7 cellular contexts compared by ENCODE assay signal in the genomic region with DNA sequence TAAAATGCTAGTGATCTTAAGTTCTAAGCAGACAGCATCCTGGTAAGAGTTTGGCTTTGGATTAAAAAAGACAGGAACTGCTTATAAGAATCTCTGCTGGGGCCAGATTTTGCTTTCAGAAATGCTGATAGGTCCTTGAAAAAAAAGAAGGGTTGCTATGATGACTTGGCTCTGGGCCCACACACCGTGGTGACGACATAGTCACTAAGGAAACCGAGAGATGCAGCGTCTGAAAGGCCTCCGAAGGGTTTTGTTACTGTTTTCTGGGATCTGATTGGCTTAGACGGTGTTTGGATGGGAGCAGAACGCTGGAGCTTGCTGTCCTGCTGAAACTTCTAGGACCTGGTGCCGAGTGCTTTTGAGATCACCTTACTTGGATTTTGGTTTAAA. TPM values are rescaled to one million over a fixed set of nuclear protein-coding genes. Genes with fewer than 3 reads are reported as not detected.
DNase-seq lines count a peak whose midpoint lies in the region; ATAC-seq and TF ChIP-seq lines count a peak whose summit lies in the region.

No MANE protein-coding gene starts in this region.

- TF ChIP-seq CTCF in KMS-11 (conservative IDR thresholded peaks at IDR 0.05; ENCODE audit: low read depth, low read length) (no peak), ascending aorta (IDR thresholded peaks at IDR 0.05) (no peak)

- no peaks in the 10 kb centered on the region for H4K20me1 ChIP-seq in KMS-11 (ENCODE audit: insufficient read depth)

- H3K27me3 Mint-ChIP-seq in T-helper 1 cell treated with Interleukin-12 subunit alpha and Interleukin-12 subunit beta and Interleukin-4 antibody, amounts not matched to agents 30 μg/mL and 1 μg/mL, for 36 hours (ENCODE audit: low read depth) = no peaks in the 10 kb centered on the region

- H3K36me3 ChIP-seq in KMS-11 (ENCODE audit: insufficient read depth) (no peaks in the 10 kb centered on the region), ascending aorta (peaks cover 4 to 9% of the 10 kb centered on the region in 2 donors), skeletal muscle tissue (ENCODE audit: control insufficient read depth in 3 of 3, insufficient read depth in 3 of 3, low read length in 3 of 3) (peaks cover 5 to 10% (median 10%) of the 10 kb centered on the region in 3 donors)

- H3K4me1 ChIP-seq in KMS-11 (ENCODE audit: low read depth, poor library complexity, severe bottlenecking) (peaks cover 75% of the 10 kb centered on the region), ascending aorta (peaks cover 11 to 50% of the 10 kb centered on the region in 2 donors), skeletal muscle tissue (ENCODE audit: control insufficient read depth in 3 of 3, insufficient read depth in 3 of 3, low read length in 3 of 3) (peaks cover 45 to 50% (median 48%) of the 10 kb centered on the region in 3 donors)

- H3K9me3 ChIP-seq in ascending aorta (no peaks in the 10 kb centered on the region), skeletal muscle tissue (ENCODE audit: control insufficient read depth in 3 of 3, low read length in 3 of 3) (no peaks in the 10 kb centered on the region)

- peak overlapping the region; percentile 91 for H3K27ac ChIP-seq in KMS-11
- peak overlapping the region; percentile 96 for H3K27ac ChIP-seq in ascending aorta
- peak overlapping the region; percentile 84 for H3K27ac ChIP-seq in skeletal muscle tissue (ENCODE audit: low read depth, low read length)

- intact Hi-C loops in ascending aorta (cut with DNase I) = loop anchor here (1.0 to 10.0 kb wide), 2 partner anchors 19 to 797 kb away; no protein-coding TSS in a partner anchor

- H3K4me3 Mint-ChIP-seq in T-helper 1 cell treated with Interleukin-12 subunit alpha and Interleukin-12 subunit beta and Interleukin-4 antibody, amounts not matched to agents 30 μg/mL and 1 μg/mL, for 36 hours = peak overlapping the region; percentile 75

- H3K9ac ChIP-seq in KMS-11 (peak overlapping the region; percentile 67), skeletal muscle tissue (ENCODE audit: low read depth in 1 of 3, low read length in 3 of 3) (peak overlapping the region in 2 of 3 donors; percentile 54 to 63)

- H3K4me1 Mint-ChIP-seq in T-helper 1 cell treated with Interleukin-12 subunit alpha and Interleukin-12 subunit beta and Interleukin-4 antibody, amounts not matched to agents 30 μg/mL and 1 μg/mL, for 36 hours (ENCODE audit: low read depth) = peaks cover 49% of the 10 kb centered on the region

- H3K27ac Mint-ChIP-seq in T-helper 1 cell treated with Interleukin-12 subunit alpha and Interleukin-12 subunit beta and Interleukin-4 antibody, amounts not matched to agents 30 μg/mL and 1 μg/mL, for 36 hours = peak overlapping the region; percentile 96

- H2AFZ ChIP-seq in KMS-11 (ENCODE audit: low read depth) = no peak overlapping the region

- H3K4me3 ChIP-seq in KMS-11 (IDR thresholded peaks at IDR 0.05; ENCODE audit: insufficient read depth, low read depth, low read length) = no peak overlapping the region
- H3K4me3 ChIP-seq in ascending aorta = peak overlapping the region; percentile 35 to 45
- H3K4me3 ChIP-seq in skeletal muscle tissue (ENCODE audit: low read length in 3 of 3) = peak overlapping the region in 2 of 3 donors; percentile 10 to 46

- no peaks in the 10 kb centered on the region for H3K27me3 ChIP-seq in KMS-11 (ENCODE audit: insufficient read depth, low read depth)
- no peaks in the 10 kb centered on the region for H3K27me3 ChIP-seq in ascending aorta
- no peaks in the 10 kb centered on the region for H3K27me3 ChIP-seq in skeletal muscle tissue (ENCODE audit: control insufficient read depth in 3 of 3, insufficient read depth in 3 of 3, low read length in 3 of 3)

- no peaks in the 10 kb centered on the region for H3K9me3 Mint-ChIP-seq in T-helper 1 cell treated with Interleukin-12 subunit alpha and Interleukin-12 subunit beta and Interleukin-4 antibody, amounts not matched to agents 30 μg/mL and 1 μg/mL, for 36 hours

- peaks cover 22% of the 10 kb centered on the region for H3K36me3 Mint-ChIP-seq in T-helper 1 cell treated with Interleukin-12 subunit alpha and Interleukin-12 subunit beta and Interleukin-4 antibody, amounts not matched to agents 30 μg/mL and 1 μg/mL, for 36 hours (ENCODE audit: low read depth)

- peak; percentile 65 for ATAC-seq in GM18868 (IDR thresholded peaks at IDR 0.05; ENCODE audit: unreplicated experiment)
- no peak for ATAC-seq in GM21619 (IDR thresholded peaks at IDR 0.05; ENCODE audit: unreplicated experiment)

- H3K79me2 ChIP-seq in KMS-11 (ENCODE audit: insufficient read depth, low read depth) = peaks cover 84% of the 10 kb centered on the region

- H3K4me2 ChIP-seq in KMS-11 = peak overlapping the region; percentile 98

- DNase-seq in ascending aorta (ENCODE audit: low spot score in 2 of 2) (peak; percentile 80 to 96), hypothalamus (lab: John Stamatoyannopoulos, UW) (peak in 39 of 51 donors; percentile 18 to 82 (median 55))

RNA-seq across cellular contexts. Expression of gene FAM118A, which starts 8.4 kb away (rescaled TPM):
- total RNA-seq in ascending aorta = 23.5 TPM
- total RNA-seq in skeletal muscle tissue = 17.2 TPM

RNA-seq across cellular contexts. Expression of gene UPK3A, which starts 33.4 kb away (rescaled TPM):
- total RNA-seq in ascending aorta (not detected), skeletal muscle tissue (not detected)
